Comparison of ENCODE assay signal across 22 cellular contexts in genomic region chr15:67403428-67403827, GRCh38.
A peak's percentile ranks its signal among the peaks of the same experiment; 100 is the strongest.
DNase-seq lines count a peak whose midpoint lies in the region; ATAC-seq and TF ChIP-seq lines count a peak whose summit lies in the region.
"Had no signal": no experiment of that assay in that cellular context is flagged by ENCODE, and none has a peak within 500 bp of the region (broad histone marks: within the 10 kb centered on the region; RNA-seq: fewer than 3 reads in every experiment).

No MANE protein-coding gene starts in this region.

- no peaks in the 10 kb centered on the region for H4K20me1 ChIP-seq in hepatocyte (ENCODE audit: insufficient read depth, poor library complexity, severe bottlenecking)

- TF ChIP-seq CTCF in hepatocyte (IDR thresholded peaks at IDR 0.05; ENCODE audit: poor library complexity), result no peak

- DNase-seq in NCI-H1417 (lab: John Stamatoyannopoulos, UW) (peak in 2 of 3 experiments; percentile 26 to 61), NCI-H1417 treated with DMSO at 0.1 percent for 48 hours (lab: John Stamatoyannopoulos, UW) (no peak), NCI-H748 treated with DMSO at 0.1 percent for 48 hours (lab: John Stamatoyannopoulos, UW) (peak; percentile 2), hepatocyte (ENCODE audit: low spot score) (no peak), NCI-H2081 (lab: John Stamatoyannopoulos, UW) (no peak)
- no peak for DNase-seq in activated naive CD4-positive, alpha-beta T cell treated with anti-CD3 and anti-CD28 coated beads, Interleukin-2, amount 50 U/mL, for 72 hours (ENCODE audit: low spot score in 2 of 2)
- DNase-seq: AML-193; C1 segment of cervical spinal cord; CD8-positive, alpha-beta T cell; DMS153; GOT3; Karpas-422; MV-4-11; NCI-H1436; NCI-H187 treated with DMSO at 0.1 percent for 48 hours; NCI-H524 treated with DMSO at 0.1 percent for 48 hours; OCI-M1; T-helper 1 cell had no signal

- H3K9me3 ChIP-seq in hepatocyte (ENCODE audit: low read depth), result no peaks in the 10 kb centered on the region
- H3K9me3 ChIP-seq: SJSA1 had no signal

- H3K9me3 Mint-ChIP-seq in activated naive CD4-positive, alpha-beta T cell treated with anti-CD3 and anti-CD28 coated beads, Interleukin-2, amount 50 U/mL, for 72 hours, result no peaks in the 10 kb centered on the region
- H3K9me3 Mint-ChIP-seq: CD8-positive, alpha-beta T cell had no signal

- peaks cover 4% of the 10 kb centered on the region for H3K4me1 ChIP-seq in hepatocyte (ENCODE audit: insufficient read depth)

- no peaks in the 10 kb centered on the region for H3K79me2 ChIP-seq in hepatocyte

- WGBS in hepatocyte (ENCODE audit: low lambda C conversion rate, missing lambda C conversion rate), result 21% methylated on average over 3 of the region's 3 CpGs

- peak overlapping the region; percentile 56 for H3K27ac ChIP-seq in hepatocyte
- H3K27ac ChIP-seq: SJSA1 had no signal

- no peaks in the 10 kb centered on the region for H3K9me2 ChIP-seq in hepatocyte (replicated peaks; ENCODE audit: insufficient read depth)

- no peak for ATAC-seq in activated naive CD4-positive, alpha-beta T cell treated with anti-CD3 and anti-CD28 coated beads, Interleukin-2, amount 50 U/mL, for 72 hours
- no peak for ATAC-seq in GM21526 (IDR thresholded peaks at IDR 0.05; ENCODE audit: low FRiP score, unreplicated experiment)
- ATAC-seq: CD8-positive, alpha-beta T cell; GM12878 had no signal

- H3K4me3 ChIP-seq in hepatocyte, result no peak overlapping the region
- H3K4me3 ChIP-seq: GM12878, SJSA1 had no signal

- peak overlapping the region; percentile 17 for H2AFZ ChIP-seq in hepatocyte

- no peak overlapping the region for H3K27ac Mint-ChIP-seq in activated naive CD4-positive, alpha-beta T cell treated with anti-CD3 and anti-CD28 coated beads, Interleukin-2, amount 50 U/mL, for 72 hours
- H3K27ac Mint-ChIP-seq: CD8-positive, alpha-beta T cell; IgD-negative memory B cell had no signal

- H3K27me3 ChIP-seq in hepatocyte, result no peaks in the 10 kb centered on the region
- H3K27me3 ChIP-seq: SJSA1 had no signal

- H3K36me3 ChIP-seq in hepatocyte (replicated peaks; ENCODE audit: insufficient read depth, low read depth), result no peaks in the 10 kb centered on the region
- H3K36me3 ChIP-seq: SJSA1 had no signal

- peak overlapping the region; percentile 55 for H3K4me2 ChIP-seq in hepatocyte

- no peaks in the 10 kb centered on the region for H3K36me3 Mint-ChIP-seq in activated naive CD4-positive, alpha-beta T cell treated with anti-CD3 and anti-CD28 coated beads, Interleukin-2, amount 50 U/mL, for 72 hours
- H3K36me3 Mint-ChIP-seq: CD8-positive, alpha-beta T cell had no signal

Comparison
In these comparisons a context has a peak if more than half of its experiments do, and no peak if none do; other contexts are left out.
1. DNase-seq: peak in NCI-H1417 (2 of 3) and NCI-H748 treated with DMSO at 0.1 percent for 48 hours (single experiment); none in NCI-H1417 treated with DMSO at 0.1 percent for 48 hours (single experiment), hepatocyte (single experiment), activated naive CD4-positive, alpha-beta T cell treated with anti-CD3 and anti-CD28 coated beads, Interleukin-2, amount 50 U/mL, for 72 hours (0 of 2) and NCI-H2081 (0 of 2).